9 cellular contexts compared by ENCODE assay signal in genomic region chr4:74624351-74625151, GRCh38.
DNase-seq lines count a peak whose midpoint lies in the region; ATAC-seq and TF ChIP-seq lines count a peak whose summit lies in the region.
"Had no signal": no experiment of that assay in that cellular context is flagged by ENCODE, and none has a peak within 500 bp of the region (broad histone marks: within the 10 kb centered on the region; RNA-seq: fewer than 3 reads in every experiment).

No MANE protein-coding gene starts in this region.

- peaks cover 22 to 40% (median 25%) of the 10 kb centered on the region in 3 donors for H3K4me1 Mint-ChIP-seq in T-cell

- TF ChIP-seq CTCF in A673 (conservative IDR thresholded peaks at IDR 0.05; ENCODE audit: low read depth, low read length), result no peak
- TF ChIP-seq CTCF in tibial artery (IDR thresholded peaks at IDR 0.05), result no peak

- H3K27ac ChIP-seq in A673 (ENCODE audit: low read depth, low read length, poor library complexity, severe bottlenecking) (no peak overlapping the region), tibial artery (no peak overlapping the region)

- peak in 3 of 4 experiments; percentile 13 to 56 (median 19) for ATAC-seq in T-cell (replicated peaks in 1 of 4)

- no peak overlapping the region for H3K4me3 ChIP-seq in A673 (ENCODE audit: low read depth, low read length, poor library complexity, severe bottlenecking)
- H3K4me3 ChIP-seq in tibial artery, result no peak overlapping the region

- H3K36me3 ChIP-seq in A673 (ENCODE audit: insufficient read depth, low read length, poor library complexity, severe bottlenecking), result no peaks in the 10 kb centered on the region
- H3K36me3 ChIP-seq in tibial artery, result no peaks in the 10 kb centered on the region

- CTCF ChIA-PET in T-cell (lab: Charles Lee) (interaction anchor here (1.2 to 2.2 kb wide), 5 partner anchors 9 to 248 kb away, joined by 3 to 15 read pairs (median 4); no protein-coding TSS in a partner anchor), A673 (lab: Charles Lee) (no interaction called here)

- H3K27me3 ChIP-seq in A673 (replicated peaks; ENCODE audit: insufficient read depth, low read depth, low read length, poor library complexity) (no peaks in the 10 kb centered on the region), tibial artery (no peaks in the 10 kb centered on the region)

- H3K4me1 ChIP-seq in A673 (ENCODE audit: insufficient read depth, low read length, poor library complexity, severe bottlenecking) (no peaks in the 10 kb centered on the region), tibial artery (peaks cover 0 to 4% (median 0%) of the 10 kb centered on the region in 4 donors)

- BruUV-seq in A673 (replicated peaks; lab: Mats Ljungman, UMichigan), result no TSS peak

- no peak overlapping the region for H3K4me3 Mint-ChIP-seq in T-cell

- intact Hi-C loops in A673 (cut with micrococcal nuclease; ENCODE audit: unreplicated experiment), result loop anchor here (5.0 kb wide), 1 partner anchor 297 kb away; no protein-coding TSS in a partner anchor
- intact Hi-C loops in tibial artery (cut with DNase I; ENCODE audit: low total_unique reads), result no loop called here

- H3K9me3 ChIP-seq in A673 (ENCODE audit: low read depth, low read length, poor library complexity, severe bottlenecking) (no peaks in the 10 kb centered on the region), tibial artery (no peaks in the 10 kb centered on the region)

- peak; percentile 89 for DNase-seq in A172 (ENCODE audit: low spot score)
- peak; percentile 43 for DNase-seq in HPDE6-E6E7 (ENCODE audit: extremely low spot score)
- no peak for DNase-seq in T-cell
- peak; percentile 67 for DNase-seq in foreskin melanocyte
- DNase-seq in A673 (ENCODE audit: low spot score), result no peak
- no peak for DNase-seq in pons (ENCODE audit: low spot score)
- no peak for DNase-seq in tibial artery
- no peak for DNase-seq in iPS-NIHi11 (ENCODE audit: low spot score)
- DNase-seq: NCI-H446 had no signal

- H3K27me3 Mint-ChIP-seq in T-cell, result peaks cover 0 to 3% of the 10 kb centered on the region in 2 donors

- no peak overlapping the region for H3K27ac Mint-ChIP-seq in T-cell

- H3K36me3 Mint-ChIP-seq in T-cell, result no peaks in the 10 kb centered on the region

- POLR2A ChIA-PET in T-cell (lab: Charles Lee) (interaction anchor here in 1 of 2 donors (1.1 kb wide), 1 partner anchor 22 kb away, joined by 3 read pairs; no protein-coding TSS in a partner anchor), A673 (lab: Charles Lee; ENCODE audit: low non-redundant PET) (no interaction called here)

- H3K9me3 Mint-ChIP-seq in T-cell, result no peaks in the 10 kb centered on the region

Comparison
In these comparisons a context has a peak if more than half of its experiments do, and no peak if none do; other contexts are left out.
1. DNase-seq: peak in A172 (single experiment), HPDE6-E6E7 (single experiment) and foreskin melanocyte (single experiment); none in T-cell (0 of 34), A673 (single experiment), pons (single experiment), tibial artery (0 of 2) and iPS-NIHi11 (single experiment).